ENCODE assay signal across 14 cellular contexts in genomic region chr1:180309338-180309737, GRCh38.
A peak's percentile ranks its signal among the peaks of the same experiment; 100 is the strongest.
DNase-seq lines count a peak whose midpoint lies in the region; ATAC-seq and TF ChIP-seq lines count a peak whose summit lies in the region.
"Had no signal": no experiment of that assay in that cellular context is flagged by ENCODE, and none has a peak within 500 bp of the region (broad histone marks: within the 10 kb centered on the region; RNA-seq: fewer than 3 reads in every experiment).

No MANE protein-coding gene starts in this region.

- H3K4me3 Mint-ChIP-seq in HFFc6: no peak overlapping the region
- H3K4me3 Mint-ChIP-seq: activated CD4-positive, alpha-beta memory T cell treated with anti-CD3 and anti-CD28 coated beads, Interleukin-2, amount 10 ng/mL, durations not matched to agents 7 days and 5 days; dendritic cell treated with granulocyte-macrophage colony-stimulating factor and Interleukin-4, amounts not matched to agents 40 ng/mL and 50 ng/mL, for 4 days; stimulated activated naive CD8-positive, alpha-beta T cell treated with anti-CD3 and anti-CD28 coated beads, Interleukin-15, Interleukin-2, amounts not matched to agents 100 ng/mL and 50 ng/mL, for 24 hours had no signal

- no peak for TF ChIP-seq CTCF in A673 (conservative IDR thresholded peaks at IDR 0.05; ENCODE audit: low read depth, low read length)
- TF ChIP-seq CTCF in HFFc6 (IDR thresholded peaks at IDR 0.05): no peak
- TF ChIP-seq CTCF in astrocyte of the spinal cord (IDR thresholded peaks at IDR 0.05; ENCODE audit: low read depth, low read length): no peak

- CTCF ChIA-PET in A673 (lab: Charles Lee): no interaction called here

- H3K9me3 Mint-ChIP-seq in HFFc6: no peaks in the 10 kb centered on the region; the same call in 1 of the 2 replicates
- H3K9me3 Mint-ChIP-seq: dendritic cell treated with granulocyte-macrophage colony-stimulating factor and Interleukin-4, amounts not matched to agents 40 ng/mL and 50 ng/mL, for 4 days had no signal

- ATAC-seq in HG03571 (IDR thresholded peaks at IDR 0.05; ENCODE audit: unreplicated experiment): no peak
- no peak for ATAC-seq in HG03280 (IDR thresholded peaks at IDR 0.05; ENCODE audit: unreplicated experiment)
- ATAC-seq in GM21515 (IDR thresholded peaks at IDR 0.05; ENCODE audit: unreplicated experiment): no peak

- intact Hi-C loops in A673 (cut with micrococcal nuclease; ENCODE audit: unreplicated experiment): no loop called here

- no peaks in the 10 kb centered on the region for H3K27me3 ChIP-seq in A673 (replicated peaks; ENCODE audit: insufficient read depth, low read depth, low read length, poor library complexity)

- H3K27ac Mint-ChIP-seq in HFFc6: peak overlapping the region; percentile 93
- H3K27ac Mint-ChIP-seq: activated CD4-positive, alpha-beta memory T cell treated with anti-CD3 and anti-CD28 coated beads, Interleukin-2, amount 10 ng/mL, durations not matched to agents 7 days and 5 days; dendritic cell treated with granulocyte-macrophage colony-stimulating factor and Interleukin-4, amounts not matched to agents 40 ng/mL and 50 ng/mL, for 4 days; stimulated activated naive CD8-positive, alpha-beta T cell treated with anti-CD3 and anti-CD28 coated beads, Interleukin-15, Interleukin-2, amounts not matched to agents 100 ng/mL and 50 ng/mL, for 24 hours had no signal

- no peaks in the 10 kb centered on the region for H3K4me1 ChIP-seq in A673 (ENCODE audit: insufficient read depth, low read length, poor library complexity, severe bottlenecking)

- POLR2A ChIA-PET in A673 (lab: Charles Lee; ENCODE audit: low non-redundant PET): interaction anchor here (0.6 kb wide), 1 partner anchor 1134 kb away, joined by 3 read pairs; no protein-coding TSS in a partner anchor

- H3K27ac ChIP-seq in A673 (ENCODE audit: low read depth, low read length, poor library complexity, severe bottlenecking): no peak overlapping the region

- peaks cover 12% of the 10 kb centered on the region; the same call in 1 of the 2 replicates for H3K36me3 Mint-ChIP-seq in HFFc6 (ENCODE audit: low read depth)

- in situ Hi-C loops in astrocyte of the spinal cord (cut with HindIII; ENCODE audit: low sequenced_read_pairs): no loop called here

- H3K27me3 Mint-ChIP-seq in HFFc6 (ENCODE audit: insufficient read depth): no peaks in the 10 kb centered on the region
- H3K27me3 Mint-ChIP-seq: activated CD4-positive, alpha-beta memory T cell treated with anti-CD3 and anti-CD28 coated beads, Interleukin-2, amount 10 ng/mL, durations not matched to agents 7 days and 5 days; dendritic cell treated with granulocyte-macrophage colony-stimulating factor and Interleukin-4, amounts not matched to agents 40 ng/mL and 50 ng/mL, for 4 days; stimulated activated naive CD8-positive, alpha-beta T cell treated with anti-CD3 and anti-CD28 coated beads, Interleukin-15, Interleukin-2, amounts not matched to agents 100 ng/mL and 50 ng/mL, for 24 hours had no signal

- H3K9me3 ChIP-seq in A673 (ENCODE audit: low read depth, low read length, poor library complexity, severe bottlenecking): no peaks in the 10 kb centered on the region

- H3K4me3 ChIP-seq in A673 (ENCODE audit: low read depth, low read length, poor library complexity, severe bottlenecking): no peak overlapping the region
- no peak overlapping the region for H3K4me3 ChIP-seq in astrocyte of the spinal cord (ENCODE audit: low read depth, low read length)

- BruUV-seq in A673 (replicated peaks; lab: Mats Ljungman, UMichigan): no TSS peak

- DNase-seq in A673 (ENCODE audit: low spot score) (peak; percentile 14), HFFc6 (peak; percentile 70), astrocyte of the spinal cord (ENCODE audit: low read depth, low spot score) (peak; percentile 63), kidney glomerular epithelial cell (lab: John Stamatoyannopoulos, UW) (peak; percentile 92), pons (ENCODE audit: low spot score) (no peak)
- DNase-seq: activated CD4-positive, alpha-beta memory T cell treated with anti-CD3 and anti-CD28 coated beads, Interleukin-2, amount 10 ng/mL, durations not matched to agents 7 days and 5 days; activated naive CD4-positive, alpha-beta T cell; NCI-H774; stimulated activated CD4-positive, alpha-beta T cell treated with anti-CD3 and anti-CD28 coated beads, Interleukin-2, amount 100 ng/mL, for 24 hours had no signal

- H3K36me3 ChIP-seq in A673 (ENCODE audit: insufficient read depth, low read length, poor library complexity, severe bottlenecking): no peaks in the 10 kb centered on the region

- H3K4me1 Mint-ChIP-seq in HFFc6 (ENCODE audit: low read depth): peaks cover 46% of the 10 kb centered on the region
- H3K4me1 Mint-ChIP-seq: activated CD4-positive, alpha-beta memory T cell treated with anti-CD3 and anti-CD28 coated beads, Interleukin-2, amount 10 ng/mL, durations not matched to agents 7 days and 5 days had no signal
